14 cellular contexts compared by ENCODE assay signal in the genomic region with DNA sequence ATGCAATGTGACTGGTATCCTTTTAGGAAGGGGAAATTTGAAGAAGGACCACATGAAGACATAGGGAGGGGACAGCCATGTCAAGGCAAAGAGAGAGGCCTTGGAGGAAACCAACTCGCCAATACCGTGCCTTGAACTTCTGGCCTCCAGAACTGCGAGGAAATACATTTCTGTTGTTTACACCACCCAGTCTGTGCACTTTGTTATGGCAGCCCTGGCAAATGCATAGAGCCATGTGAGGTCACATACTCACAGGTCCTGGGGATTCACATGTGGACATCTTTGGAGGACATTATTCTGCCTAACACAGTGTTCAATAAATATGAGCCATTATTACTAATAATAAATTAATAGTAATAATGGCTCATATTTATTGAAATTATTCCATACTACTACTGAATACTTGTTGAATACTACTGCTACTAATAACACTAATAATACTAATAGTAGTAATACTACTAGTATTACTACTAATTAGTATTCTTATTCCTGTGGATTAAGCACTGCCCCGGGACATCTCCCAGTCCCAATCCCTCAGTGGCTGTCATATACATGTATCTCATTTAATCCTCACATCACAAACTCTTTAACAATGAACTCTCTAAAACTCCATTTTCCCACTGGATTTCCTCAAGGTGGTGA. TPM values are rescaled to one million over a fixed set of nuclear protein-coding genes. Genes with fewer than 3 reads are reported as not detected.
DNase-seq lines count a peak whose midpoint lies in the region; ATAC-seq and TF ChIP-seq lines count a peak whose summit lies in the region.
"Had no signal": no experiment of that assay in that cellular context is flagged by ENCODE, and none has a peak within 500 bp of the region (broad histone marks: within the 10 kb centered on the region; RNA-seq: fewer than 3 reads in every experiment).

No MANE protein-coding gene starts in this region.

- H3K9me3 ChIP-seq in naive thymus-derived CD4-positive, alpha-beta T cell (ENCODE audit: control insufficient read depth in 2 of 3, low read length in 3 of 3) = peaks cover 0 to 6% (median 0%) of the 10 kb centered on the region in 3 experiments
- no peaks in the 10 kb centered on the region for H3K9me3 ChIP-seq in transverse colon

- peak overlapping the region; percentile 95 for H3K4me3 Mint-ChIP-seq in activated naive CD4-positive, alpha-beta T cell treated with anti-CD3 and anti-CD28 coated beads, Interleukin-2, amount 50 U/mL, for 24 hours
- peak overlapping the region; percentile 65 for H3K4me3 Mint-ChIP-seq in activated T-helper 2 cell treated with anti-CD3 and anti-CD28 coated beads, Interferon-gamma antibody, Interleukin-2, Interleukin-4, amounts not matched to agents 10 μg/mL and 5 μg/mL and 100 μg/mL, durations not matched to agents 14 hours and 24 hours and 36 hours (ENCODE audit: low read depth)
- peak overlapping the region in 7 of 10 donors; percentile 2 to 67 (median 40) for H3K4me3 Mint-ChIP-seq in naive thymus-derived CD4-positive, alpha-beta T cell
- H3K4me3 Mint-ChIP-seq: IgD-negative memory B cell had no signal

- POLR2A ChIA-PET in naive thymus-derived CD4-positive, alpha-beta T cell (lab: Charles Lee) = interaction anchor here (0.6 to 44.3 kb wide), 4 partner anchors 3 to 1963 kb away, joined by 3 to 2417 read pairs (median 1210); partner anchors contain the start of gene TRAF1

- H3K27me3 ChIP-seq in naive thymus-derived CD4-positive, alpha-beta T cell (ENCODE audit: control insufficient read depth in 2 of 2, insufficient read depth in 2 of 2, low read length in 2 of 2) = no peaks in the 10 kb centered on the region
- H3K27me3 ChIP-seq in transverse colon = no peaks in the 10 kb centered on the region

- H3K4me1 ChIP-seq in naive thymus-derived CD4-positive, alpha-beta T cell (ENCODE audit: control insufficient read depth in 2 of 2, insufficient read depth in 2 of 2, low read length in 2 of 2) = peaks cover 87% of the 10 kb centered on the region in 2 donors
- peaks cover 6 to 25% (median 10%) of the 10 kb centered on the region in 4 donors for H3K4me1 ChIP-seq in transverse colon

- no peaks in the 10 kb centered on the region for H3K9me3 Mint-ChIP-seq in activated naive CD4-positive, alpha-beta T cell treated with anti-CD3 and anti-CD28 coated beads, Interleukin-2, amount 50 U/mL, for 24 hours
- H3K9me3 Mint-ChIP-seq in activated T-helper 2 cell treated with anti-CD3 and anti-CD28 coated beads, Interferon-gamma antibody, Interleukin-2, Interleukin-4, amounts not matched to agents 10 μg/mL and 5 μg/mL and 100 μg/mL, durations not matched to agents 14 hours and 24 hours and 36 hours = no peaks in the 10 kb centered on the region
- H3K9me3 Mint-ChIP-seq in naive thymus-derived CD4-positive, alpha-beta T cell = peaks cover 0 to 4% (median 0%) of the 10 kb centered on the region in 11 donors
- H3K9me3 Mint-ChIP-seq: activated B cell treated with CpG ODN at 0.5 μM for 24 hours, IgD-negative memory B cell had no signal

- ATAC-seq in naive thymus-derived CD4-positive, alpha-beta T cell = no peak
- ATAC-seq in HG03432 (IDR thresholded peaks at IDR 0.05; ENCODE audit: unreplicated experiment) = no peak

- no peak for DNase-seq in activated naive CD4-positive, alpha-beta T cell treated with anti-CD3 and anti-CD28 coated beads, Interleukin-2, amount 50 U/mL, for 16 hours
- DNase-seq in activated T-helper 2 cell treated with anti-CD3 and anti-CD28 coated beads, Interferon-gamma antibody, Interleukin-2, Interleukin-4, amounts not matched to agents 10 μg/mL and 5 μg/mL and 100 μg/mL, durations not matched to agents 14 hours and 24 hours and 36 hours (ENCODE audit: low spot score) = no peak
- DNase-seq in naive thymus-derived CD4-positive, alpha-beta T cell = no peak
- DNase-seq in transverse colon (no peak), NCI-H774 (lab: John Stamatoyannopoulos, UW) (no peak), HK-2 (ENCODE audit: unreplicated experiment) (no peak)
- DNase-seq: activated B cell treated with CpG ODN at 0.5 μM for 24 hours, NCI-H1436, NCI-H526 treated with DMSO at 0.1 percent for 48 hours, SIG-M5 had no signal

- peaks cover 32 to 63% (median 32%) of the 10 kb centered on the region in 3 experiments for H3K36me3 ChIP-seq in naive thymus-derived CD4-positive, alpha-beta T cell (ENCODE audit: control insufficient read depth in 2 of 3, insufficient read depth in 3 of 3, low read length in 3 of 3)
- H3K36me3 ChIP-seq in transverse colon = no peaks in the 10 kb centered on the region

- H3K4me1 Mint-ChIP-seq in activated naive CD4-positive, alpha-beta T cell treated with anti-CD3 and anti-CD28 coated beads, Interleukin-2, amount 50 U/mL, for 24 hours = peaks cover 82% of the 10 kb centered on the region
- peaks cover 80% of the 10 kb centered on the region for H3K4me1 Mint-ChIP-seq in activated T-helper 2 cell treated with anti-CD3 and anti-CD28 coated beads, Interferon-gamma antibody, Interleukin-2, Interleukin-4, amounts not matched to agents 10 μg/mL and 5 μg/mL and 100 μg/mL, durations not matched to agents 14 hours and 24 hours and 36 hours (ENCODE audit: low read depth)
- H3K4me1 Mint-ChIP-seq in naive thymus-derived CD4-positive, alpha-beta T cell = peaks cover 59 to 95% (median 82%) of the 10 kb centered on the region in 7 donors

- 88 to 100% methylated on average over 3 to 4 of the region's 4 CpGs for WGBS in transverse colon (ENCODE audit: low coverage in 1 of 2), 2 donors

- in situ Hi-C loops in transverse colon (cut with MboI; ENCODE audit: low pct_ligation_motif_present in 1 of 4, low pct_unique_long_range_greater_than_20kb in 1 of 4, low sequenced_read_pairs in 3 of 4) = no loop called here

- peaks cover 65% of the 10 kb centered on the region for H3K36me3 Mint-ChIP-seq in activated naive CD4-positive, alpha-beta T cell treated with anti-CD3 and anti-CD28 coated beads, Interleukin-2, amount 50 U/mL, for 24 hours
- peaks cover 96% of the 10 kb centered on the region for H3K36me3 Mint-ChIP-seq in activated T-helper 2 cell treated with anti-CD3 and anti-CD28 coated beads, Interferon-gamma antibody, Interleukin-2, Interleukin-4, amounts not matched to agents 10 μg/mL and 5 μg/mL and 100 μg/mL, durations not matched to agents 14 hours and 24 hours and 36 hours (ENCODE audit: low read depth)
- peaks cover 19 to 77% (median 42%) of the 10 kb centered on the region in 5 donors for H3K36me3 Mint-ChIP-seq in naive thymus-derived CD4-positive, alpha-beta T cell

- no peaks in the 10 kb centered on the region for H3K27me3 Mint-ChIP-seq in activated naive CD4-positive, alpha-beta T cell treated with anti-CD3 and anti-CD28 coated beads, Interleukin-2, amount 50 U/mL, for 24 hours
- no peaks in the 10 kb centered on the region for H3K27me3 Mint-ChIP-seq in activated T-helper 2 cell treated with anti-CD3 and anti-CD28 coated beads, Interferon-gamma antibody, Interleukin-2, Interleukin-4, amounts not matched to agents 10 μg/mL and 5 μg/mL and 100 μg/mL, durations not matched to agents 14 hours and 24 hours and 36 hours (ENCODE audit: low read depth)
- no peaks in the 10 kb centered on the region for H3K27me3 Mint-ChIP-seq in naive thymus-derived CD4-positive, alpha-beta T cell
- H3K27me3 Mint-ChIP-seq: activated B cell treated with CpG ODN at 0.5 μM for 24 hours, IgD-negative memory B cell, progenitor cell of endocrine pancreas had no signal

- CTCF ChIA-PET in naive thymus-derived CD4-positive, alpha-beta T cell (lab: Charles Lee) = interaction anchor here (2.5 kb wide), 1 partner anchor 26 kb away, joined by 15 read pairs; no protein-coding TSS in a partner anchor

- H3K4me3 ChIP-seq in naive thymus-derived CD4-positive, alpha-beta T cell (ENCODE audit: low read length) = no peak overlapping the region
- H3K4me3 ChIP-seq in transverse colon = no peak overlapping the region

- H3K27ac ChIP-seq in naive thymus-derived CD4-positive, alpha-beta T cell (ENCODE audit: low read depth, low read length) = peak overlapping the region; percentile 59
- H3K27ac ChIP-seq in transverse colon = peak overlapping the region; percentile 63 to 75 (median 69)

- TF ChIP-seq CTCF in transverse colon (IDR thresholded peaks at IDR 0.05) = no peak

- intact Hi-C loops in activated T-helper 2 cell treated with anti-CD3 and anti-CD28 coated beads, Interferon-gamma antibody, Interleukin-2, Interleukin-4, amounts not matched to agents 10 μg/mL and 5 μg/mL and 100 μg/mL, durations not matched to agents 14 hours and 24 hours and 36 hours (cut with micrococcal nuclease) = loop anchor here (2.0 kb wide), 1 partner anchor 19 kb away; no protein-coding TSS in a partner anchor
- intact Hi-C loops in naive thymus-derived CD4-positive, alpha-beta T cell (cut with micrococcal nuclease) = no loop called here
- intact Hi-C loops in transverse colon (cut with DNase I; ENCODE audit: low total_unique reads) = no loop called here

- no peak for TF ChIP-seq POLR2A in transverse colon (IDR thresholded peaks at IDR 0.05)

- TF ChIP-seq EP300 in transverse colon (IDR thresholded peaks at IDR 0.05; ENCODE audit: low read depth) = no peak

- peak overlapping the region; percentile 77 for H3K27ac Mint-ChIP-seq in activated naive CD4-positive, alpha-beta T cell treated with anti-CD3 and anti-CD28 coated beads, Interleukin-2, amount 50 U/mL, for 24 hours
- H3K27ac Mint-ChIP-seq in activated T-helper 2 cell treated with anti-CD3 and anti-CD28 coated beads, Interferon-gamma antibody, Interleukin-2, Interleukin-4, amounts not matched to agents 10 μg/mL and 5 μg/mL and 100 μg/mL, durations not matched to agents 14 hours and 24 hours and 36 hours = peak overlapping the region; percentile 77
- H3K27ac Mint-ChIP-seq in naive thymus-derived CD4-positive, alpha-beta T cell = peak overlapping the region in 8 of 9 donors; percentile 22 to 100 (median 88)
- H3K27ac Mint-ChIP-seq: activated B cell treated with CpG ODN at 0.5 μM for 24 hours, progenitor cell of endocrine pancreas had no signal

RNA-seq across cellular contexts. Expression of gene TRAF1, which starts 8.5 kb away (rescaled TPM):
- total RNA-seq in activated T-helper 2 cell treated with anti-CD3 and anti-CD28 coated beads, Interferon-gamma antibody, Interleukin-2, Interleukin-4, amounts not matched to agents 10 μg/mL and 5 μg/mL and 100 μg/mL, durations not matched to agents 14 hours and 24 hours and 36 hours = 164 TPM in 2 replicates
- total RNA-seq in naive thymus-derived CD4-positive, alpha-beta T cell = 100 to 1,000 TPM in 2 of 5 experiments, 10 to 100 TPM in 3; 58.7 to 131 (median 98.2) TPM
- polyA plus RNA-seq in naive thymus-derived CD4-positive, alpha-beta T cell = 1 to 10 TPM; 3.7 to 6.6 TPM
- 1 to 10 TPM; 2.2 to 7.2 (median 4.3) TPM for total RNA-seq in transverse colon

RNA-seq across cellular contexts. Expression of gene PHF19, which starts 41.1 kb away (rescaled TPM):
- 167 and 170 TPM in 2 replicates for total RNA-seq in activated T-helper 2 cell treated with anti-CD3 and anti-CD28 coated beads, Interferon-gamma antibody, Interleukin-2, Interleukin-4, amounts not matched to agents 10 μg/mL and 5 μg/mL and 100 μg/mL, durations not matched to agents 14 hours and 24 hours and 36 hours
- 100 to 1,000 TPM in 3 of 5 experiments, 10 to 100 TPM in 2; 65.9 to 271 (median 197) TPM for total RNA-seq in naive thymus-derived CD4-positive, alpha-beta T cell
- 10 to 100 TPM; 13.1 to 16.5 TPM for polyA plus RNA-seq in naive thymus-derived CD4-positive, alpha-beta T cell
- total RNA-seq in transverse colon = 10 to 100 TPM in 2 of 4 donors, 1 to 10 TPM in 2; 6.7 to 11.1 (median 9.3) TPM

Comparison
In these comparisons a context has a peak if more than half of its experiments do, and no peak if none do; other contexts are left out.
1. H3K4me3 Mint-ChIP-seq: peak in every context shown above with its lines; median percentile 95 in activated naive CD4-positive, alpha-beta T cell treated with anti-CD3 and anti-CD28 coated beads, Interleukin-2, amount 50 U/mL, for 24 hours; 65 in activated T-helper 2 cell treated with anti-CD3 and anti-CD28 coated beads, Interferon-gamma antibody, Interleukin-2, Interleukin-4, amounts not matched to agents 10 μg/mL and 5 μg/mL and 100 μg/mL, durations not matched to agents 14 hours and 24 hours and 36 hours; 40 in naive thymus-derived CD4-positive, alpha-beta T cell.
2. RNA of gene TRAF1, which starts 8.5 kb away (total RNA-seq): 164 TPM in activated T-helper 2 cell treated with anti-CD3 and anti-CD28 coated beads, Interferon-gamma antibody, Interleukin-2, Interleukin-4, amounts not matched to agents 10 μg/mL and 5 μg/mL and 100 μg/mL, durations not matched to agents 14 hours and 24 hours and 36 hours and 58.7 to 131 TPM in naive thymus-derived CD4-positive, alpha-beta T cell; 2.2 to 7.2 TPM in transverse colon; every median in the first group is over 4 times any median in the second.
3. RNA of gene PHF19, which starts 41.1 kb away (total RNA-seq): 65.9 to 271 TPM in naive thymus-derived CD4-positive, alpha-beta T cell and 167 to 170 TPM in activated T-helper 2 cell treated with anti-CD3 and anti-CD28 coated beads, Interferon-gamma antibody, Interleukin-2, Interleukin-4, amounts not matched to agents 10 μg/mL and 5 μg/mL and 100 μg/mL, durations not matched to agents 14 hours and 24 hours and 36 hours; 6.7 to 11.1 TPM in transverse colon; every median in the first group is over 4 times any median in the second.
4. Peak in every context shown above with its lines, with median percentiles within 50 percentile points of each other: H3K27ac Mint-ChIP-seq.